19 cellular contexts compared by ENCODE assay signal in the genomic region with DNA sequence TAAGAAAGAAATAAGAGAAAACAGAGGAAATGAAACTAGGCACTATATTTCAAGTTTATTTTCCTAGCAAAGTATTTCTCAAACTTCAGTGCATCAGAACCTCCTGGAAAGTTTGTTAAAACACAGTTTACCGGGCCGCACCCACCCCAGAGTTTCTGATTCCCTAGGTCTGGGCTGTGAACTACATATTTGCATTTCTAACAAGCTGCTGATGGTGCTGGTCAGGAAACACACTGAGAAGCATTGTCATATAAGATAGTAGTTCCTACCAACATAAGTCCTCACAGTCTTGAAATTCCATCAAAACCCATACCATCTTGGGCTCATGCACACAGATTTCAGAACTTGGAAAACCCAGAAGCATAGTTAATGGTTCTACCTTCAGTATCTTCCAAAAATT.
A peak's percentile ranks its signal among the peaks of the same experiment; 100 is the strongest.
DNase-seq lines count a peak whose midpoint lies in the region; ATAC-seq lines count a peak whose summit lies in the region.
"Had no signal": no experiment of that assay in that cellular context is flagged by ENCODE, and none has a peak within 500 bp of the region (broad histone marks: within the 10 kb centered on the region; RNA-seq: fewer than 3 reads in every experiment).

No MANE protein-coding gene starts in this region.

- no peak overlapping the region for H3K4me3 ChIP-seq in NT2/D1 (ENCODE audit: insufficient read length, low read depth)
- H3K4me3 ChIP-seq: ovary had no signal

- H3K9ac ChIP-seq in NT2/D1 (ENCODE audit: insufficient read length, low read depth): no peak overlapping the region

- H3K9me3 ChIP-seq in NT2/D1 (ENCODE audit: insufficient read depth, low read length): no peaks in the 10 kb centered on the region
- H3K9me3 ChIP-seq: ovary had no signal

- no peaks in the 10 kb centered on the region for H3K4me1 ChIP-seq in NT2/D1 (ENCODE audit: insufficient read depth, insufficient read length)

- DNase-seq in NT2/D1 (ENCODE audit: low read depth, low spot score) (peak; percentile 8), NCI-H2227 (lab: John Stamatoyannopoulos, UW; ENCODE audit: unreplicated experiment) (no peak), NCI-H1694 treated with DMSO at 0.1 percent for 48 hours (lab: John Stamatoyannopoulos, UW) (no peak), NCI-H1694 (lab: John Stamatoyannopoulos, UW) (no peak)
- DNase-seq in activated CD8-positive, alpha-beta memory T cell treated with anti-CD3 and anti-CD28 coated beads for 24 hours: no peak
- DNase-seq: activated CD4-positive, alpha-beta T cell treated with anti-CD3 and anti-CD28 coated beads for 48 hours; activated naive CD4-positive, alpha-beta T cell treated with Interleukin-2 at 50 U/mL for 16 hours; CD4-positive, alpha-beta T cell; DND-41; KG1; naive B cell; NCI-H146; NCI-H446 treated with DMSO at 0.1 percent for 48 hours; ovary; stimulated activated CD4-positive, alpha-beta T cell treated with anti-CD3 and anti-CD28 coated beads, Interleukin-4, amount 100 ng/mL, for 1 hour had no signal

- no peaks in the 10 kb centered on the region for H3K27me3 ChIP-seq in NT2/D1 (ENCODE audit: insufficient read depth, insufficient read length)
- H3K27me3 ChIP-seq: ovary had no signal

- peak; percentile 45 for ATAC-seq in GM18519 (IDR thresholded peaks at IDR 0.05; ENCODE audit: low FRiP score, unreplicated experiment)
- peak; percentile 58 for ATAC-seq in GM21390 (IDR thresholded peaks at IDR 0.05; ENCODE audit: unreplicated experiment)
- ATAC-seq in HG02943 (IDR thresholded peaks at IDR 0.05; ENCODE audit: low read depth, unreplicated experiment): peak; percentile 93
- ATAC-seq: Panc1 had no signal

- no peaks in the 10 kb centered on the region for H3K36me3 ChIP-seq in NT2/D1 (ENCODE audit: insufficient read depth, insufficient read length, low read length)
- H3K36me3 ChIP-seq: ovary had no signal
